22 cellular contexts compared by ENCODE assay signal in the genomic region with DNA sequence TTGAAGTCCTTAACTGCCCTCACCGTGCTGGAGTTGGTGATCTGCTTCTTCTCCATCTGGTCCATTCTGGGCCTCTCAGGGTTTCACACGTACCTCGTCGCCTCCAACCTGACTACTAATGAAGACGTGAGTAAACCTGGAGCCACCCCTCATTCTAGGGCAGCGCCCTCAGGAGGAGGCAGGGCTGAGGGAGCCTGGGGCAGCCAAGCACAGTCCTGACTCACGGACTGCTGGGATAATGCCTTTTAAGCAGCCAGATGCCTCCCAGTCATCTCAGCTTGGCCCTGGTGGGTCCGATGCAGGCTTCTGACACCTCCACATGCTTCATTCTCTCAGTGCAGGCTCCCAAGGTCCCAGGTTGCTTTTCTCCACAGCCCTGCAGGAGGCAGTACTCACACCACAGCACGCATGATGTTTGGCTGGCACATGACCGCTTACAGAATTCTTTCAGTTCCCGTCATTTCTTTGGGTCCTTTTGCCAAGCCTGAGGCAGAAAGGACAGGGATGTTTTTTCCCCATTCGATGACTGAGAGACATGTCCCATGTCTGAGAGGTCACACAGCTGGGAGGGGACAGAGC. TPM values are rescaled to one million over a fixed set of nuclear protein-coding genes. Genes with fewer than 3 reads are reported as not detected.
DNase-seq lines count a peak whose midpoint lies in the region; ATAC-seq, FAIRE-seq and TF ChIP-seq lines count a peak whose summit lies in the region.
"Had no signal": no experiment of that assay in that cellular context is flagged by ENCODE, and none has a peak within 500 bp of the region (broad histone marks: within the 10 kb centered on the region; RNA-seq: fewer than 3 reads in every experiment).

No MANE protein-coding gene starts in this region.

- H3K4me3 ChIP-seq in AG04450 (ENCODE audit: low read depth, low read length) = no peak overlapping the region
- H3K4me3 ChIP-seq in HFF-Myc (replicated peaks; ENCODE audit: low read depth, low read length) = no peak overlapping the region
- H3K4me3 ChIP-seq in K562 = no peak overlapping the region
- H3K4me3 ChIP-seq: ovary had no signal

- H3K9me3 ChIP-seq in AG04450 (ENCODE audit: control insufficient read depth, insufficient read depth, low read length) = no peaks in the 10 kb centered on the region
- no peaks in the 10 kb centered on the region for H3K9me3 ChIP-seq in K562 (replicated peaks; ENCODE audit: control insufficient read depth, insufficient read depth, low read depth, low read length)
- H3K9me3 ChIP-seq: ovary had no signal

- TF ChIP-seq CTCF in AG04450 (IDR thresholded peaks at IDR 0.05; ENCODE audit: low read depth, low read length) (peak; percentile 6; the same call in 1 of the 2 replicates), HFF-Myc (IDR thresholded peaks at IDR 0.05; ENCODE audit: low read depth, low read length, missing control alignments) (peak; percentile 27), K562 (IDR thresholded peaks at IDR 0.05 in 2 of 3, conservative IDR thresholded peaks at IDR 0.05 in 1 of 3; ENCODE audit: insufficient read depth in 2 of 3, low read depth in 1 of 3, low read length in 3 of 3) (peak in 2 of 3 experiments; percentile 15 to 24; a peak in 2 of 6 replicates), foreskin keratinocyte (conservative IDR thresholded peaks at IDR 0.05) (peak; percentile 71)

- peak overlapping the region in 1 of 2 experiments; percentile 23; a peak in 2 of 4 replicates for H3K9ac ChIP-seq in K562 (ENCODE audit: insufficient read depth in 1 of 2, low read depth in 2 of 2, low read length in 2 of 2)

- POLR2A ChIA-PET in AG04450 (lab: Yijun Ruan, JAX) (no interaction called here), K562 (lab: Yijun Ruan, JAX) (interaction anchor here (0.9 to 3.2 kb wide), 6 partner anchors 10 to 351 kb away, joined by 3 to 11 read pairs (median 3); no protein-coding TSS in a partner anchor)

- intact Hi-C loops in K562 (cut with micrococcal nuclease) = no loop called here

- peaks cover 8% of the 10 kb centered on the region for H3K9me1 ChIP-seq in K562 (ENCODE audit: control insufficient read depth, insufficient read depth, low read length)

- peaks cover 86% of the 10 kb centered on the region; the same call in 2 of the 3 replicates for H3K36me3 ChIP-seq in K562 (ENCODE audit: control insufficient read depth, insufficient read depth, low read length)
- H3K36me3 ChIP-seq: ovary had no signal

- TF ChIP-seq EP300 in K562 (IDR thresholded peaks at IDR 0.05; ENCODE audit: low read length) = no peak

- H3K27ac ChIP-seq in AG04450 (ENCODE audit: low read depth, low read length) = no peak overlapping the region
- H3K27ac ChIP-seq in K562 (ENCODE audit: extremely low read depth, low read depth, low read length) = no peak overlapping the region
- H3K27ac ChIP-seq in foreskin keratinocyte = peak overlapping the region; percentile 99
- H3K27ac ChIP-seq: ovary had no signal

- no peaks in the 10 kb centered on the region for H3K79me2 ChIP-seq in K562 (ENCODE audit: control insufficient read depth, insufficient read depth, low read length)

- CTCF ChIA-PET in AG04450 (lab: Charles Lee) = interaction anchor here (0.7 kb wide), 1 partner anchor 8 kb away, joined by 5 read pairs; no protein-coding TSS in a partner anchor
- CTCF ChIA-PET in K562 (lab: Yijun Ruan, JAX; ENCODE audit: low intra/inter-chr PET ratio) = interaction anchor here (0.7 kb wide), 1 partner anchor 27 kb away, joined by 3 read pairs; no protein-coding TSS in a partner anchor

- H3K4me1 ChIP-seq in K562 (replicated peaks in 1 of 2; ENCODE audit: control insufficient read depth in 2 of 2, insufficient read depth in 2 of 2, low read length in 2 of 2) (peaks cover 0 to 10% of the 10 kb centered on the region in 2 experiments; a peak in 3 of 5 replicates), foreskin keratinocyte (peaks cover 45% of the 10 kb centered on the region)

- DNase-seq in AG04450 (ENCODE audit: low read depth, low spot score) (no peak), HFF-Myc (ENCODE audit: extremely low read depth, low read depth) (no peak), K562 (ENCODE audit: extremely low read depth in 1 of 4, low spot score in 3 of 4) (no peak), foreskin keratinocyte (peak in 1 of 2 donors; percentile 79), SW480 (ENCODE audit: low spot score) (no peak), pons (ENCODE audit: low spot score) (no peak)
- no peak for DNase-seq in activated effector memory CD4-positive, alpha-beta T cell treated with anti-CD3 and anti-CD28 coated beads, Interleukin-2, amount 50 U/mL, for 16 hours
- DNase-seq: activated CD4-positive, alpha-beta memory T cell treated with anti-CD3 and anti-CD28 coated beads for 36 hours; activated T-cell treated with anti-CD3 and anti-CD28 coated beads, Interleukin-2, amount 50 U/mL, for 48 hours; caudate nucleus; COR-L47; effector CD8-positive, alpha-beta T cell; GDM1; HCEC 1CT; Kasumi-1; NCI-H1417 treated with DMSO at 0.1 percent for 48 hours; NCI-H2171; NCI-H748 treated with DMSO at 0.1 percent for 48 hours; ovary had no signal

- no peak for TF ChIP-seq RAD21 in K562 (CRISPR knock-in tag; conservative IDR thresholded peaks at IDR 0.05 in 1 of 2, IDR thresholded peaks at IDR 0.05 in 1 of 2)

- ATAC-seq in K562 (no peak), foreskin keratinocyte (peak; percentile 63), GM18505 (IDR thresholded peaks at IDR 0.05; ENCODE audit: unreplicated experiment) (no peak)

- BruUV-seq in K562 (replicated peaks; lab: Mats Ljungman, UMichigan) = no TSS peak

- H2AFZ ChIP-seq in K562 (ENCODE audit: low read depth, low read length) = no peak overlapping the region

- WGBS in K562 (ENCODE audit: insufficient coverage, low coverage, missing lambda C conversion rate) = 82% methylated on average over 12 of the region's 12 CpGs

- no peak overlapping the region for H3K4me2 ChIP-seq in K562 (ENCODE audit: insufficient read depth, low read length)

- no peak for FAIRE-seq in K562 (lab: Jason Lieb, UNC)
- FAIRE-seq: frontal cortex had no signal

- H3K27me3 ChIP-seq in AG04450 (ENCODE audit: control insufficient read depth, insufficient read depth, low read length) = no peaks in the 10 kb centered on the region
- no peaks in the 10 kb centered on the region for H3K27me3 ChIP-seq in K562 (ENCODE audit: control insufficient read depth in 2 of 2, insufficient read depth in 2 of 2, low read length in 2 of 2)
- no peaks in the 10 kb centered on the region for H3K27me3 ChIP-seq in foreskin keratinocyte
- H3K27me3 ChIP-seq: ovary had no signal

- in situ Hi-C loops in K562 (cut with MboI) = no loop called here

- no peak for TF ChIP-seq POLR2A in K562 (conservative IDR thresholded peaks at IDR 0.05)
- no peak for TF ChIP-seq POLR2A in GM18505 (IDR thresholded peaks at IDR 0.05; ENCODE audit: borderline replicate concordance, extremely low read depth, insufficient read depth, insufficient read length)

- H4K20me1 ChIP-seq in K562 (replicated peaks; ENCODE audit: control insufficient read depth, insufficient read depth, low read length) = peaks cover 13% of the 10 kb centered on the region

RNA-seq across cellular contexts. Expression of a gene that starts 11.8 kb away (rescaled TPM):
- polyA plus RNA-seq in AG04450 (2011; rRNA removed) (0.09 and 0.10 TPM in 2 replicates), K562 (2011; rRNA removed) (0.86 and 1.7 TPM in 2 replicates), K562 (2014; fragmentation: Illumina TruSeq; extraction: Trizol) (2.7 and 3.4 TPM in 2 replicates), K562 (2014; fragmentation: Nextera tagmentation; extraction: Ambion mirVana) (under 1 TPM; 0.10 to 0.11 TPM), K562 (2014; rRNA removed) (3.8 and 3.9 TPM in 2 replicates), foreskin keratinocyte (4,130 and 4,582 TPM in 2 replicates)
- 0.37 TPM in 1 of 2 replicates, not detected in the other for polyA minus RNA-seq in AG04450 (2011; rRNA and poly(A)+ RNA removed)
- 0.42 and 0.90 TPM in 2 replicates for total RNA-seq in K562 (2011; cell fraction: chromatin; rRNA removed; ENCODE audit: low replicate concordance)
- total RNA-seq in K562 (2011; cell fraction: nucleolus; rRNA removed) = 0.66 and 1.3 TPM in 2 replicates
- 0.37 and 1.5 TPM in 2 replicates for total RNA-seq in K562 (2011; cell fraction: nucleoplasm; rRNA removed)
- total RNA-seq in K562 (2014; rRNA removed) (2.2 and 2.7 TPM in 2 replicates), K562 (2014; rRNA removed; fragmentation: Illumina TruSeq; extraction: Trizol) (0.38 and 0.73 TPM in 2 replicates), K562 (2015; rRNA removed; fragmentation: Illumina TruSeq; extraction: Trizol) (2.0 and 3.0 TPM in 2 replicates), K562 (2021) (3.1 and 3.7 TPM in 2 replicates), foreskin keratinocyte (2,642 and 2,753 TPM in 2 replicates)
- 1.9 and 2.8 TPM in 2 replicates for polyA plus RNA-seq in K562 (2011; cell fraction: cytosol; rRNA removed)
- 0.67 and 0.91 TPM in 2 replicates for polyA plus RNA-seq in K562 (2011; cell fraction: nucleus; rRNA removed)
- polyA plus RNA-seq in K562 (2012) = 1.6 and 4.0 TPM in 2 replicates
- 0.25 and 0.42 TPM in 2 replicates for polyA minus RNA-seq in K562 (2011; rRNA and poly(A)+ RNA removed)
- 2.3 and 3.7 TPM in 2 replicates for polyA minus RNA-seq in K562 (2011; cell fraction: cytosol; rRNA and poly(A)+ RNA removed)
- polyA minus RNA-seq in K562 (2011; cell fraction: nucleus; rRNA and poly(A)+ RNA removed) = 0.67 and 0.89 TPM in 2 replicates
- total RNA-seq: subcutaneous adipose tissue had no signal

RNA-seq across cellular contexts. Expression of a gene that starts 24.7 kb away (rescaled TPM):
- 20.4 and 29.2 TPM in 2 replicates for polyA plus RNA-seq in AG04450 (2011; rRNA removed)
- polyA minus RNA-seq in AG04450 (2011; rRNA and poly(A)+ RNA removed) = 30.1 and 51.3 TPM in 2 replicates
- total RNA-seq in K562 (2011; cell fraction: chromatin; rRNA removed; ENCODE audit: low replicate concordance) = 27.0 and 63.1 TPM in 2 replicates
- total RNA-seq in K562 (2011; cell fraction: nucleolus; rRNA removed) = 34.0 and 36.3 TPM in 2 replicates
- 42.0 and 65.9 TPM in 2 replicates for total RNA-seq in K562 (2011; cell fraction: nucleoplasm; rRNA removed)
- 8.2 and 12.4 TPM in 2 replicates for total RNA-seq in K562 (2014; rRNA removed)
- 9.5 and 15.5 TPM in 2 replicates for total RNA-seq in K562 (2014; rRNA removed; fragmentation: Illumina TruSeq; extraction: Trizol)
- 13.3 and 15.8 TPM in 2 replicates for total RNA-seq in K562 (2015; rRNA removed; fragmentation: Illumina TruSeq; extraction: Trizol)
- total RNA-seq in K562 (2021) = 27.4 and 28.9 TPM in 2 replicates
- polyA plus RNA-seq in K562 (2011; rRNA removed) = 31.6 and 51.2 TPM in 2 replicates
- 57.8 and 57.9 TPM in 2 replicates for polyA plus RNA-seq in K562 (2011; cell fraction: cytosol; rRNA removed)
- polyA plus RNA-seq in K562 (2011; cell fraction: nucleus; rRNA removed) = 92.6 and 97.0 TPM in 2 replicates
- polyA plus RNA-seq in K562 (2012) = 20.4 and 29.5 TPM in 2 replicates
- polyA plus RNA-seq in K562 (2014; fragmentation: Illumina TruSeq; extraction: Trizol) = 31.0 and 35.6 TPM in 2 replicates
- polyA plus RNA-seq in K562 (2014; fragmentation: Nextera tagmentation; extraction: Ambion mirVana) = under 1 TPM; 0.42 to 0.45 TPM
- polyA plus RNA-seq in K562 (2014; rRNA removed) = 23.7 and 27.8 TPM in 2 replicates
- 22.2 and 27.6 TPM in 2 replicates for polyA minus RNA-seq in K562 (2011; rRNA and poly(A)+ RNA removed)
- polyA minus RNA-seq in K562 (2011; cell fraction: cytosol; rRNA and poly(A)+ RNA removed) = 25.9 and 31.9 TPM in 2 replicates
- 9.8 and 16.1 TPM in 2 replicates for polyA minus RNA-seq in K562 (2011; cell fraction: nucleus; rRNA and poly(A)+ RNA removed)
- total RNA-seq in foreskin keratinocyte = 17.6 and 18.5 TPM in 2 replicates
- 14.2 and 16.1 TPM in 2 replicates for polyA plus RNA-seq in foreskin keratinocyte

RNA-seq across cellular contexts. Expression of a gene that starts 38.9 kb away (rescaled TPM):
- 28.7 and 40.3 TPM in 2 replicates for polyA plus RNA-seq in AG04450 (2011; rRNA removed)
- polyA minus RNA-seq in AG04450 (2011; rRNA and poly(A)+ RNA removed) = 34.6 and 49.0 TPM in 2 replicates
- 37.7 and 65.6 TPM in 2 replicates for total RNA-seq in K562 (2011; cell fraction: chromatin; rRNA removed; ENCODE audit: low replicate concordance)
- total RNA-seq in K562 (2011; cell fraction: nucleolus; rRNA removed) = 41.7 and 49.9 TPM in 2 replicates
- 42.3 and 47.5 TPM in 2 replicates for total RNA-seq in K562 (2011; cell fraction: nucleoplasm; rRNA removed)
- 16.3 and 26.7 TPM in 2 replicates for total RNA-seq in K562 (2014; rRNA removed)
- 19.3 and 20.4 TPM in 2 replicates for total RNA-seq in K562 (2014; rRNA removed; fragmentation: Illumina TruSeq; extraction: Trizol)
- 27.0 and 28.0 TPM in 2 replicates for total RNA-seq in K562 (2015; rRNA removed; fragmentation: Illumina TruSeq; extraction: Trizol)
- 58.8 and 59.0 TPM in 2 replicates for total RNA-seq in K562 (2021)
- polyA plus RNA-seq in K562 (2011; rRNA removed) = 45.1 and 64.7 TPM in 2 replicates
- 37.8 and 64.5 TPM in 2 replicates for polyA plus RNA-seq in K562 (2011; cell fraction: cytosol; rRNA removed)
- 49.3 and 52.7 TPM in 2 replicates for polyA plus RNA-seq in K562 (2011; cell fraction: nucleus; rRNA removed)
- polyA plus RNA-seq in K562 (2012) = 32.5 and 46.9 TPM in 2 replicates
- 23.2 and 34.0 TPM in 2 replicates for polyA plus RNA-seq in K562 (2014; fragmentation: Illumina TruSeq; extraction: Trizol)
- 10 to 100 TPM in 1 of 2 experiments, 1 to 10 TPM in 1; 9.9 to 11.4 TPM for polyA plus RNA-seq in K562 (2014; fragmentation: Nextera tagmentation; extraction: Ambion mirVana)
- 17.4 and 31.8 TPM in 2 replicates for polyA plus RNA-seq in K562 (2014; rRNA removed)
- 40.1 and 57.8 TPM in 2 replicates for polyA minus RNA-seq in K562 (2011; rRNA and poly(A)+ RNA removed)
- 52.9 and 56.0 TPM in 2 replicates for polyA minus RNA-seq in K562 (2011; cell fraction: cytosol; rRNA and poly(A)+ RNA removed)
- polyA minus RNA-seq in K562 (2011; cell fraction: nucleus; rRNA and poly(A)+ RNA removed) = 15.4 and 16.0 TPM in 2 replicates
- total RNA-seq in foreskin keratinocyte = 21.2 and 25.7 TPM in 2 replicates
- 37.1 and 39.7 TPM in 2 replicates for polyA plus RNA-seq in foreskin keratinocyte

RNA-seq across cellular contexts. Expression of a gene that starts 49.1 kb away (rescaled TPM):
- polyA plus RNA-seq in AG04450 (2011; rRNA removed) = 6.2 and 6.5 TPM in 2 replicates
- polyA minus RNA-seq in AG04450 (2011; rRNA and poly(A)+ RNA removed) = 8.4 and 8.7 TPM in 2 replicates
- 15.2 and 22.9 TPM in 2 replicates for total RNA-seq in K562 (2011; cell fraction: chromatin; rRNA removed; ENCODE audit: low replicate concordance)
- 20.1 and 20.7 TPM in 2 replicates for total RNA-seq in K562 (2011; cell fraction: nucleolus; rRNA removed)
- total RNA-seq in K562 (2011; cell fraction: nucleoplasm; rRNA removed) = 11.5 and 12.9 TPM in 2 replicates
- 16.4 and 21.0 TPM in 2 replicates for total RNA-seq in K562 (2014; rRNA removed)
- total RNA-seq in K562 (2014; rRNA removed; fragmentation: Illumina TruSeq; extraction: Trizol) = 8.6 and 9.9 TPM in 2 replicates
- 15.3 and 16.2 TPM in 2 replicates for total RNA-seq in K562 (2015; rRNA removed; fragmentation: Illumina TruSeq; extraction: Trizol)
- total RNA-seq in K562 (2021) = 22.5 and 23.0 TPM in 2 replicates
- 5.4 and 7.2 TPM in 2 replicates for polyA plus RNA-seq in K562 (2011; rRNA removed)
- polyA plus RNA-seq in K562 (2011; cell fraction: cytosol; rRNA removed) = 7.0 and 9.7 TPM in 2 replicates
- 10.6 and 15.3 TPM in 2 replicates for polyA plus RNA-seq in K562 (2011; cell fraction: nucleus; rRNA removed)
- polyA plus RNA-seq in K562 (2012) = 13.1 and 16.8 TPM in 2 replicates
- 14.4 and 17.5 TPM in 2 replicates for polyA plus RNA-seq in K562 (2014; fragmentation: Illumina TruSeq; extraction: Trizol)
- polyA plus RNA-seq in K562 (2014; fragmentation: Nextera tagmentation; extraction: Ambion mirVana) = 1 to 10 TPM; 1.6 to 4.9 TPM
- polyA plus RNA-seq in K562 (2014; rRNA removed) = 13.3 and 16.1 TPM in 2 replicates
- 6.1 and 6.7 TPM in 2 replicates for polyA minus RNA-seq in K562 (2011; rRNA and poly(A)+ RNA removed)
- polyA minus RNA-seq in K562 (2011; cell fraction: cytosol; rRNA and poly(A)+ RNA removed) = 3.6 and 6.0 TPM in 2 replicates
- polyA minus RNA-seq in K562 (2011; cell fraction: nucleus; rRNA and poly(A)+ RNA removed) = 8.1 and 10.2 TPM in 2 replicates
- total RNA-seq in foreskin keratinocyte = 7.1 and 10.4 TPM in 2 replicates
- polyA plus RNA-seq in foreskin keratinocyte = 9.0 TPM in 2 replicates

Comparison
In these comparisons a context has a peak if more than half of its experiments do, and no peak if none do; other contexts are left out.
1. CTCF ChIP-seq: peak in every context shown above with its lines; median percentile 71 in foreskin keratinocyte; 27 in HFF-Myc; 20 in K562; 6 in AG04450.
2. RNA of a gene that starts 11.8 kb away (polyA plus RNA-seq): 4,130 to 4,582 TPM in foreskin keratinocyte; 0.10 to 4.0 TPM in K562 and 0.09 to 0.10 TPM in AG04450; every median in the first group is over 100 times any median in the second.